Comparison of ENCODE assay signal across 34 cellular contexts in genomic region chr4:73439991-73440390, GRCh38. TPM values are rescaled to one million over a fixed set of nuclear protein-coding genes. Genes with fewer than 3 reads are reported as not detected.
"Had no signal": no experiment of that assay in that cellular context is flagged by ENCODE, and none has a peak within 500 bp of the region (broad histone marks: within the 10 kb centered on the region; RNA-seq: fewer than 3 reads in every experiment).

No MANE protein-coding gene starts in this region.

- H3K27me3 ChIP-seq: ascending aorta, cardiac muscle cell had no signal

- H3K36me3 ChIP-seq: ascending aorta, cardiac muscle cell, WERI-Rb-1 had no signal

- H3K27ac ChIP-seq: ascending aorta, cardiac muscle cell, WERI-Rb-1 had no signal

- DNase-seq: activated CD4-positive, alpha-beta memory T cell treated with anti-CD3 and anti-CD28 coated beads, Interleukin-2, amount 10 ng/mL, durations not matched to agents 7 days and 5 days; activated CD4-positive, alpha-beta T cell treated with anti-CD3 and anti-CD28 coated beads for 1 hour; activated CD4-positive, alpha-beta T cell treated with anti-CD3 and anti-CD28 coated beads for 36 hours; activated CD4-positive, alpha-beta T cell treated with anti-CD3 and anti-CD28 coated beads for 48 hours; activated CD4-positive, alpha-beta T cell treated with anti-CD3 and anti-CD28 coated beads, Interleukin-2, amount 10 ng/mL, durations not matched to agents 7 days and 5 days; activated CD4-positive, alpha-beta T cell treated with anti-CD3 and anti-CD28 coated beads, Interleukin-2, amount 50 U/mL, for 48 hours; activated CD4-positive, CD25-positive, alpha-beta regulatory T cell; activated CD8-positive, alpha-beta memory T cell treated with anti-CD3 and anti-CD28 coated beads for 24 hours; activated CD8-positive, alpha-beta memory T cell treated with anti-CD3 and anti-CD28 coated beads, Interleukin-2, amount 10 ng/mL, durations not matched to agents 7 days and 5 days; activated CD8-positive, alpha-beta memory T cell treated with anti-CD3 and anti-CD28 coated beads, Interleukin-2, amount 50 U/mL, for 48 hours; activated CD8-positive, alpha-beta T cell treated with anti-CD3 and anti-CD28 coated beads, Interleukin-2, amount 10 ng/mL, durations not matched to agents 7 days and 5 days; activated effector memory CD4-positive, alpha-beta T cell treated with Interleukin-2 at 50 U/mL for 16 hours; activated gamma-delta T cell; activated naive CD4-positive, alpha-beta T cell treated with anti-CD3 and anti-CD28 coated beads, Interleukin-2, amount 10 ng/mL, durations not matched to agents 7 days and 5 days; activated naive CD4-positive, alpha-beta T cell treated with Interleukin-2 at 50 U/mL for 16 hours; activated naive CD8-positive, alpha-beta T cell treated with anti-CD3 and anti-CD28 coated beads, Interleukin-2, amount 10 ng/mL, durations not matched to agents 7 days and 5 days; activated naive CD8-positive, alpha-beta T cell treated with anti-CD3 and anti-CD28 coated beads, Interleukin-2, amount 50 U/mL, for 24 hours; activated T-cell treated with anti-CD3 and anti-CD28 coated beads, Interleukin-2, amount 50 U/mL, for 24 hours; activated T-cell treated with anti-CD3 and anti-CD28 coated beads, Interleukin-2, amount 50 U/mL, for 48 hours; amygdala; anterior cingulate cortex; caudate nucleus; cerebellar nuclear complex; T-helper 1 cell; T-helper 2 cell; T-helper 9 cell; WERI-Rb-1 had no signal

- H3K4me1 ChIP-seq: ascending aorta had no signal

- H3K9me3 ChIP-seq: ascending aorta had no signal

- H3K4me3 ChIP-seq: ascending aorta, cardiac muscle cell had no signal

RNA-seq across cellular contexts. Expression of gene AFP, which starts 4.0 kb away (rescaled TPM):
- total RNA-seq: activated CD4-positive, alpha-beta memory T cell treated with anti-CD3 and anti-CD28 coated beads, Interleukin-2, amount 10 ng/mL, durations not matched to agents 7 days and 5 days; activated CD4-positive, alpha-beta T cell treated with anti-CD3 and anti-CD28 coated beads for 36 hours; activated CD4-positive, alpha-beta T cell treated with anti-CD3 and anti-CD28 coated beads, Interleukin-2, amount 10 ng/mL, durations not matched to agents 7 days and 5 days; activated CD8-positive, alpha-beta memory T cell treated with anti-CD3 and anti-CD28 coated beads, Interleukin-2, amount 10 ng/mL, durations not matched to agents 7 days and 5 days; activated CD8-positive, alpha-beta T cell treated with anti-CD3 and anti-CD28 coated beads, Interleukin-2, amount 10 ng/mL, durations not matched to agents 7 days and 5 days; activated naive CD8-positive, alpha-beta T cell treated with anti-CD3 and anti-CD28 coated beads, Interleukin-2, amount 10 ng/mL, durations not matched to agents 7 days and 5 days; activated T-helper 2 cell treated with anti-CD3 and anti-CD28 coated beads, Interferon-gamma antibody, Interleukin-2, Interleukin-4, amounts not matched to agents 10 μg/mL and 5 μg/mL and 100 μg/mL, durations not matched to agents 14 hours and 24 hours and 36 hours; ascending aorta; bronchial epithelial cell; chondrocyte had no signal
- polyA plus RNA-seq: adipose tissue had no signal

RNA-seq across cellular contexts. Expression of gene ALB, which starts 35.9 kb away (rescaled TPM):
- total RNA-seq: activated CD4-positive, alpha-beta memory T cell treated with anti-CD3 and anti-CD28 coated beads, Interleukin-2, amount 10 ng/mL, durations not matched to agents 7 days and 5 days; activated CD4-positive, alpha-beta T cell treated with anti-CD3 and anti-CD28 coated beads for 36 hours; activated CD4-positive, alpha-beta T cell treated with anti-CD3 and anti-CD28 coated beads, Interleukin-2, amount 10 ng/mL, durations not matched to agents 7 days and 5 days; activated CD8-positive, alpha-beta memory T cell treated with anti-CD3 and anti-CD28 coated beads, Interleukin-2, amount 10 ng/mL, durations not matched to agents 7 days and 5 days; activated CD8-positive, alpha-beta T cell treated with anti-CD3 and anti-CD28 coated beads, Interleukin-2, amount 10 ng/mL, durations not matched to agents 7 days and 5 days; activated naive CD8-positive, alpha-beta T cell treated with anti-CD3 and anti-CD28 coated beads, Interleukin-2, amount 10 ng/mL, durations not matched to agents 7 days and 5 days; activated T-helper 2 cell treated with anti-CD3 and anti-CD28 coated beads, Interferon-gamma antibody, Interleukin-2, Interleukin-4, amounts not matched to agents 10 μg/mL and 5 μg/mL and 100 μg/mL, durations not matched to agents 14 hours and 24 hours and 36 hours; bronchial epithelial cell; chondrocyte had no signal

RNA-seq across cellular contexts. Expression of gene AFM, which starts 41.6 kb away (rescaled TPM):
- total RNA-seq: activated CD4-positive, alpha-beta memory T cell treated with anti-CD3 and anti-CD28 coated beads, Interleukin-2, amount 10 ng/mL, durations not matched to agents 7 days and 5 days; activated CD4-positive, alpha-beta T cell treated with anti-CD3 and anti-CD28 coated beads for 36 hours; activated CD4-positive, alpha-beta T cell treated with anti-CD3 and anti-CD28 coated beads, Interleukin-2, amount 10 ng/mL, durations not matched to agents 7 days and 5 days; activated CD8-positive, alpha-beta memory T cell treated with anti-CD3 and anti-CD28 coated beads, Interleukin-2, amount 10 ng/mL, durations not matched to agents 7 days and 5 days; activated CD8-positive, alpha-beta T cell treated with anti-CD3 and anti-CD28 coated beads, Interleukin-2, amount 10 ng/mL, durations not matched to agents 7 days and 5 days; activated naive CD8-positive, alpha-beta T cell treated with anti-CD3 and anti-CD28 coated beads, Interleukin-2, amount 10 ng/mL, durations not matched to agents 7 days and 5 days; activated T-helper 2 cell treated with anti-CD3 and anti-CD28 coated beads, Interferon-gamma antibody, Interleukin-2, Interleukin-4, amounts not matched to agents 10 μg/mL and 5 μg/mL and 100 μg/mL, durations not matched to agents 14 hours and 24 hours and 36 hours; ascending aorta; bronchial epithelial cell; cardiac muscle cell; chondrocyte; WTC11 had no signal
- polyA plus RNA-seq: adipose tissue had no signal
